Comparison of ENCODE assay signal across 19 cellular contexts in the genomic region with DNA sequence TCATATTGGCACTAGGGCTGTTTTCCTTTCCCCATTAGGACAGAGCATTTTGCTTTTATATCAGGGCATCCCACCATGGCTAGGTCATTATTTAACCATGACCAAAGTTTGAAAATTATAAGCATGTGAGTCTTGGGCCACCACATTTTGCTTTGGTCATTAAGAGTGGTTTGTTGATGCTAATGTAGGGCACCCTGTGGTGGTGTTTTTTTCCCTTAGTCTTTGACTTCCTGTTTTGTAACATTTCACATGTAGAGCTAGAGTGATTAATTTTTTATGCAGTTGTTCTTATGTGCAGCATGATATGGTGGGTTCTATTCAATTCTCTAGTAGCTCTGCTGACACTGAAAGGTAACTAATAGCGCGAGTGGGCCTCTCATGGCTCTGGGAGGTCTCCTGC.
"Had no signal": no experiment of that assay in that cellular context is flagged by ENCODE, and none has a peak within 500 bp of the region (broad histone marks: within the 10 kb centered on the region; RNA-seq: fewer than 3 reads in every experiment).

No MANE protein-coding gene starts in this region.

- DNase-seq: activated CD4-positive, alpha-beta T cell treated with anti-CD3 and anti-CD28 coated beads, Interleukin-2, amount 50 U/mL, for 1 hour; activated CD4-positive, CD25-positive, alpha-beta regulatory T cell treated with anti-CD3 and anti-CD28 coated beads, Interleukin-2, amount 50 U/mL, for 72 hours; activated CD8-positive, alpha-beta memory T cell treated with anti-CD3 and anti-CD28 coated beads, Interleukin-2, amount 50 U/mL, for 4 hours; activated effector memory CD4-positive, alpha-beta T cell treated with Interleukin-2 at 50 U/mL for 16 hours; activated naive CD4-positive, alpha-beta T cell treated with anti-CD3 and anti-CD28 coated beads, Interleukin-2, amount 50 U/mL, for 16 hours; activated T-cell treated with anti-CD3 and anti-CD28 coated beads, Interleukin-2, amount 50 U/mL, for 4 hours; erythroblast; hypothalamus; kidney; left lung; mammary epithelial cell; midbrain; sigmoid colon; spleen; stimulated activated CD4-positive, alpha-beta T cell treated with anti-CD3 and anti-CD28 coated beads, Interleukin-4, amount 100 ng/mL, for 4 hours; testis; upper lobe of left lung had no signal

- H3K4me1 ChIP-seq: ascending aorta, left lung, sigmoid colon, spleen, testis, upper lobe of left lung had no signal

- ATAC-seq: activated T-cell treated with anti-CD3 and anti-CD28 coated beads, Interleukin-2, amount 50 U/mL, for 4 hours; left lung; stimulated activated memory B cell treated with anti-CD40 and anti-IgM and Interleukin-4, amounts not matched to agents 10 μg/mL and 1 μg/mL and 100 μg/mL, for 72 hours had no signal

- H3K27me3 ChIP-seq: ascending aorta, left lung, sigmoid colon, spleen, testis, upper lobe of left lung had no signal

- H3K27ac ChIP-seq: ascending aorta, left lung, sigmoid colon, spleen, testis, upper lobe of left lung had no signal

- H3K36me3 ChIP-seq: ascending aorta, left lung, sigmoid colon, spleen, upper lobe of left lung had no signal

- H3K9me3 ChIP-seq: ascending aorta, left lung, sigmoid colon, testis, upper lobe of left lung had no signal

- H3K4me3 ChIP-seq: ascending aorta, left lung, sigmoid colon, spleen, testis, upper lobe of left lung had no signal
